ENCODE assay signal across 22 cellular contexts in the genomic region with DNA sequence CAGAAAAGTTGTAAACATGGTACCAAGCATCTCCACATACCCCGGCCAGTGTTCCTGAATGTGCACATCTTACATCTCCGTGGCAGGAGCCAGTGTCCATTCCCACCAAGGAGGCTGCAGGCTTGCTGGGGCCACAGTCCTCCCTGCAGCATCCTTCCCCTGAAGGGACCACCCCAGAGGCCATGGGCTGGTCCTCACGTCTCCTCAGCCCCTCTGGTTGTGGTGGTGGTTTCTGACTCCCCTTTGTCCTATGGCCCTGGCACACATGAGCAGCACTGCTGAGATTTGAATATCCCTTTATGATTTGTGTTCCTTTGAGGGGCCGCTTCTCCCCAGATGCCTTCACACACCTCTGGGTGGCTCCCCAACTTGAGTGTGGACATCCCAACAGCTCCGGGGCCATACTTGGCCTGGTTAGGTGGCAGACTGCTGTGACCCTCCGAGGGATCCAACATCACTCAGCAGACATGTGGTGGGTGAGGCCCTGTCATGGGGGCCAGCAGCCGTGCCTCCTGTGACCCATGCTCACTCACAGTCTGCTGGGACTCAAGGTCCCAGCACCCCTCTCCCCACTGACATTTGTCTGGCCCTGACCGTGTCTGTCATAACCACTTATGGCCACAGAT. TPM values are rescaled to one million over a fixed set of nuclear protein-coding genes. Genes with fewer than 3 reads are reported as not detected.
DNase-seq lines count a peak whose midpoint lies in the region; ATAC-seq and TF ChIP-seq lines count a peak whose summit lies in the region.
"Had no signal": no experiment of that assay in that cellular context is flagged by ENCODE, and none has a peak within 500 bp of the region (broad histone marks: within the 10 kb centered on the region; RNA-seq: fewer than 3 reads in every experiment).

No MANE protein-coding gene starts in this region.

- 0 out of 2 replicates have a peak overlapping the region, but pooled peaks have one; percentile 12 for H3K27ac ChIP-seq in Karpas-422 (ENCODE audit: low read length)
- no peak overlapping the region for H3K27ac ChIP-seq in left lung
- peak overlapping the region in 5 of 8 donors; percentile 3 to 60 (median 32) for H3K27ac ChIP-seq in spleen
- no peak overlapping the region for H3K27ac ChIP-seq in upper lobe of left lung
- peak overlapping the region in 1 of 4 donors; percentile 4 for H3K27ac ChIP-seq in esophagus muscularis mucosa (replicated peaks in 1 of 4)
- H3K27ac ChIP-seq: 22Rv1, psoas muscle had no signal

- H4K20me1 ChIP-seq in Karpas-422 (ENCODE audit: insufficient read depth, low read depth, low read length): peaks cover 4% of the 10 kb centered on the region; the same call in 1 of the 2 replicates

- H3K4me1 ChIP-seq in Karpas-422 (ENCODE audit: low read length) (peaks cover 27% of the 10 kb centered on the region), left lung (peaks cover 10 to 62% of the 10 kb centered on the region in 2 donors), spleen (peaks cover 14 to 98% (median 54%) of the 10 kb centered on the region in 6 donors), upper lobe of left lung (peaks cover 32 to 73% (median 41%) of the 10 kb centered on the region in 4 donors), esophagus muscularis mucosa (peaks cover 72 to 92% (median 85%) of the 10 kb centered on the region in 4 donors)

- CTCF ChIA-PET in activated CD4-positive, alpha-beta memory T cell treated with anti-CD3 and anti-CD28 coated beads, Interleukin-2, amount 10 ng/mL, durations not matched to agents 7 days and 5 days (lab: Charles Lee): no interaction called here
- CTCF ChIA-PET in activated CD4-positive, alpha-beta memory T cell treated with anti-CD3 and anti-CD28 coated beads for 36 hours (lab: Charles Lee): no interaction called here

- intact Hi-C loops in activated CD4-positive, alpha-beta memory T cell treated with anti-CD3 and anti-CD28 coated beads for 36 hours (cut with micrococcal nuclease): no loop called here
- intact Hi-C loops in left lung (cut with DNase I) (no loop called here), spleen (cut with DNase I; ENCODE audit: low total_unique reads) (no loop called here), esophagus muscularis mucosa (cut with DNase I) (no loop called here)

- WGBS in spleen, 5 donors: 76 to 83% (median 82%) methylated on average over 8 of the region's 8 CpGs
- 76 to 89% methylated on average over 6 to 8 of the region's 8 CpGs for WGBS in upper lobe of left lung, 2 donors
- WGBS in esophagus muscularis mucosa: 64% methylated on average over 7 of the region's 8 CpGs

- TF ChIP-seq CTCF in left lung (IDR thresholded peaks at IDR 0.05): no peak
- no peak for TF ChIP-seq CTCF in spleen (IDR thresholded peaks at IDR 0.05 in 8 of 11, conservative IDR thresholded peaks at IDR 0.05 in 3 of 11)
- no peak for TF ChIP-seq CTCF in upper lobe of left lung (IDR thresholded peaks at IDR 0.05)
- no peak for TF ChIP-seq CTCF in esophagus muscularis mucosa (IDR thresholded peaks at IDR 0.05)

- peaks cover 98% of the 10 kb centered on the region for H3K79me2 ChIP-seq in Karpas-422 (ENCODE audit: low read length)

- peaks cover 15% of the 10 kb centered on the region for H3K4me1 Mint-ChIP-seq in activated CD4-positive, alpha-beta memory T cell treated with anti-CD3 and anti-CD28 coated beads, Interleukin-2, amount 10 ng/mL, durations not matched to agents 7 days and 5 days
- H3K4me1 Mint-ChIP-seq in activated CD4-positive, alpha-beta memory T cell treated with anti-CD3 and anti-CD28 coated beads for 36 hours (ENCODE audit: low read depth): peaks cover 37% of the 10 kb centered on the region

- DNase-seq in activated CD4-positive, alpha-beta memory T cell treated with anti-CD3 and anti-CD28 coated beads, Interleukin-2, amount 10 ng/mL, durations not matched to agents 7 days and 5 days: peak; percentile 12
- DNase-seq in activated CD4-positive, alpha-beta memory T cell treated with anti-CD3 and anti-CD28 coated beads for 36 hours: no peak
- DNase-seq in Karpas-422 (no peak), left lung (peak; percentile 19 to 40), spleen (no peak), upper lobe of left lung (no peak), esophagus muscularis mucosa (ENCODE audit: extremely low spot score) (no peak)
- no peak for DNase-seq in stimulated activated CD4-positive, alpha-beta T cell treated with anti-CD3 and anti-CD28 coated beads, Interleukin-1b, Interleukin-23, amount 100 ng/mL, for 48 hours
- DNase-seq: activated CD4-positive, CD25-positive, alpha-beta regulatory T cell treated with anti-CD3 and anti-CD28 coated beads, Interleukin-2, amount 50 U/mL, for 72 hours; amygdala; Caco-2; central memory CD4-positive, alpha-beta T cell; NCI-H187; NCI-H748 treated with DMSO at 0.1 percent for 48 hours; OCI-M1; stimulated activated CD4-positive, alpha-beta T cell treated with anti-CD3 and anti-CD28 coated beads, Interleukin-2, amount 100 ng/mL, for 48 hours; stimulated activated naive CD8-positive, alpha-beta T cell treated with anti-CD3 and anti-CD28 coated beads, Interleukin-15, Interleukin-2, amounts not matched to agents 100 U/mL and 50 U/mL, for 24 hours had no signal

- no peak overlapping the region for H3K4me3 Mint-ChIP-seq in activated CD4-positive, alpha-beta memory T cell treated with anti-CD3 and anti-CD28 coated beads, Interleukin-2, amount 10 ng/mL, durations not matched to agents 7 days and 5 days
- H3K4me3 Mint-ChIP-seq in activated CD4-positive, alpha-beta memory T cell treated with anti-CD3 and anti-CD28 coated beads for 36 hours: no peak overlapping the region
- H3K4me3 Mint-ChIP-seq: B cell had no signal

- no peaks in the 10 kb centered on the region for H3K9me2 ChIP-seq in Karpas-422 (replicated peaks; ENCODE audit: insufficient read depth, low read length)

- no peak for ATAC-seq in left lung
- ATAC-seq in upper lobe of left lung (ENCODE audit: low FRiP score in 2 of 2): no peak
- ATAC-seq: psoas muscle; stimulated activated naive CD8-positive, alpha-beta T cell treated with anti-CD3 and anti-CD28 coated beads, Interleukin-15, Interleukin-2, amounts not matched to agents 100 U/mL and 50 U/mL, for 24 hours had no signal

- H3K9me3 ChIP-seq in Karpas-422 (ENCODE audit: low read length) (no peaks in the 10 kb centered on the region), left lung (no peaks in the 10 kb centered on the region), spleen (no peaks in the 10 kb centered on the region), upper lobe of left lung (no peaks in the 10 kb centered on the region), esophagus muscularis mucosa (no peaks in the 10 kb centered on the region)
- H3K9me3 ChIP-seq: Caco-2, psoas muscle had no signal

- no peak overlapping the region for H3K9ac ChIP-seq in Karpas-422 (ENCODE audit: low read length)

- no peaks in the 10 kb centered on the region for H3K27me3 Mint-ChIP-seq in activated CD4-positive, alpha-beta memory T cell treated with anti-CD3 and anti-CD28 coated beads, Interleukin-2, amount 10 ng/mL, durations not matched to agents 7 days and 5 days
- no peaks in the 10 kb centered on the region for H3K27me3 Mint-ChIP-seq in activated CD4-positive, alpha-beta memory T cell treated with anti-CD3 and anti-CD28 coated beads for 36 hours
- H3K27me3 Mint-ChIP-seq: B cell had no signal

- peaks cover 2% of the 10 kb centered on the region for H3K36me3 Mint-ChIP-seq in activated CD4-positive, alpha-beta memory T cell treated with anti-CD3 and anti-CD28 coated beads, Interleukin-2, amount 10 ng/mL, durations not matched to agents 7 days and 5 days (ENCODE audit: low read depth)
- no peaks in the 10 kb centered on the region for H3K36me3 Mint-ChIP-seq in activated CD4-positive, alpha-beta memory T cell treated with anti-CD3 and anti-CD28 coated beads for 36 hours

- H3K4me2 ChIP-seq in Karpas-422 (ENCODE audit: low read depth, low read length, poor library complexity, severe bottlenecking): no peak overlapping the region

- no peaks in the 10 kb centered on the region for H3K9me3 Mint-ChIP-seq in activated CD4-positive, alpha-beta memory T cell treated with anti-CD3 and anti-CD28 coated beads, Interleukin-2, amount 10 ng/mL, durations not matched to agents 7 days and 5 days
- no peaks in the 10 kb centered on the region for H3K9me3 Mint-ChIP-seq in activated CD4-positive, alpha-beta memory T cell treated with anti-CD3 and anti-CD28 coated beads for 36 hours

- H3K4me3 ChIP-seq in Karpas-422 (ENCODE audit: low read length) (no peak overlapping the region), left lung (no peak overlapping the region), spleen (no peak overlapping the region), upper lobe of left lung (no peak overlapping the region), esophagus muscularis mucosa (no peak overlapping the region)
- H3K4me3 ChIP-seq: dorsolateral prefrontal cortex, psoas muscle, skin epidermis had no signal

- TF ChIP-seq POLR2A in spleen (IDR thresholded peaks at IDR 0.05) (no peak), upper lobe of left lung (IDR thresholded peaks at IDR 0.05) (no peak), esophagus muscularis mucosa (IDR thresholded peaks at IDR 0.05; ENCODE audit: low read depth) (no peak)

- no peak for TF ChIP-seq EP300 in upper lobe of left lung (IDR thresholded peaks at IDR 0.05)
- TF ChIP-seq EP300 in esophagus muscularis mucosa (IDR thresholded peaks at IDR 0.05): no peak

- no peak overlapping the region for H2AFZ ChIP-seq in Karpas-422 (ENCODE audit: low read length)

- H3K36me3 ChIP-seq in Karpas-422 (ENCODE audit: insufficient read depth, low read length) (no peaks in the 10 kb centered on the region), left lung (no peaks in the 10 kb centered on the region), spleen (peaks cover 0 to 4% (median 0%) of the 10 kb centered on the region in 6 donors), upper lobe of left lung (no peaks in the 10 kb centered on the region), esophagus muscularis mucosa (no peaks in the 10 kb centered on the region)

- H3K27me3 ChIP-seq in Karpas-422 (ENCODE audit: low read length) (no peaks in the 10 kb centered on the region), left lung (no peaks in the 10 kb centered on the region), spleen (replicated peaks in 1 of 7) (no peaks in the 10 kb centered on the region), upper lobe of left lung (no peaks in the 10 kb centered on the region), esophagus muscularis mucosa (no peaks in the 10 kb centered on the region)
- H3K27me3 ChIP-seq: dorsolateral prefrontal cortex had no signal

- H3K27ac Mint-ChIP-seq in activated CD4-positive, alpha-beta memory T cell treated with anti-CD3 and anti-CD28 coated beads, Interleukin-2, amount 10 ng/mL, durations not matched to agents 7 days and 5 days: no peak overlapping the region
- H3K27ac Mint-ChIP-seq in activated CD4-positive, alpha-beta memory T cell treated with anti-CD3 and anti-CD28 coated beads for 36 hours: no peak overlapping the region

- POLR2A ChIA-PET in activated CD4-positive, alpha-beta memory T cell treated with anti-CD3 and anti-CD28 coated beads, Interleukin-2, amount 10 ng/mL, durations not matched to agents 7 days and 5 days (lab: Charles Lee): interaction anchor here (1.2 kb wide), 1 partner anchor 12 kb away, joined by 3 read pairs; no protein-coding TSS in a partner anchor
- POLR2A ChIA-PET in activated CD4-positive, alpha-beta memory T cell treated with anti-CD3 and anti-CD28 coated beads for 36 hours (lab: Charles Lee): no interaction called here

RNA-seq across cellular contexts. Expression of gene PHF2, which starts 14.3 kb away (rescaled TPM):
- total RNA-seq in activated CD4-positive, alpha-beta memory T cell treated with anti-CD3 and anti-CD28 coated beads, Interleukin-2, amount 10 ng/mL, durations not matched to agents 7 days and 5 days: 10 to 100 TPM; 25.5 to 26.8 TPM
- total RNA-seq in activated CD4-positive, alpha-beta memory T cell treated with anti-CD3 and anti-CD28 coated beads for 36 hours: 10 to 100 TPM; 16.0 to 16.2 TPM
- total RNA-seq in Karpas-422 (2014; rRNA removed; shearing (Covaris generic); ENCODE audit: low replicate concordance): 16.1 and 19.8 TPM in 2 replicates
- total RNA-seq in left lung: 10 to 100 TPM; 29.1 to 30.4 TPM
- 10 to 100 TPM; 27.6 to 46.2 (median 32.6) TPM for total RNA-seq in spleen
- 10 to 100 TPM; 11.2 to 23.1 (median 13.7) TPM for polyA plus RNA-seq in spleen
- total RNA-seq in upper lobe of left lung: 10 to 100 TPM; 33.6 to 41.7 (median 37.9) TPM
- total RNA-seq in esophagus muscularis mucosa: 10 to 100 TPM; 35.7 to 53.5 (median 43.2) TPM

Comparison
In these comparisons a context has a peak if more than half of its experiments do, and no peak if none do; other contexts are left out.
1. DNase-seq: peak in activated CD4-positive, alpha-beta memory T cell treated with anti-CD3 and anti-CD28 coated beads, Interleukin-2, amount 10 ng/mL, durations not matched to agents 7 days and 5 days (single experiment) and left lung (2 of 2); none in activated CD4-positive, alpha-beta memory T cell treated with anti-CD3 and anti-CD28 coated beads for 36 hours (single experiment), Karpas-422 (single experiment), spleen (single experiment), upper lobe of left lung (0 of 2), stimulated activated CD4-positive, alpha-beta T cell treated with anti-CD3 and anti-CD28 coated beads, Interleukin-1b, Interleukin-23, amount 100 ng/mL, for 48 hours (single experiment) and esophagus muscularis mucosa (single experiment).
2. H3K27ac ChIP-seq: peak in Karpas-422 (single experiment) and spleen (5 of 8); none in left lung (0 of 2) and upper lobe of left lung (0 of 4).